In the genomic region with DNA sequence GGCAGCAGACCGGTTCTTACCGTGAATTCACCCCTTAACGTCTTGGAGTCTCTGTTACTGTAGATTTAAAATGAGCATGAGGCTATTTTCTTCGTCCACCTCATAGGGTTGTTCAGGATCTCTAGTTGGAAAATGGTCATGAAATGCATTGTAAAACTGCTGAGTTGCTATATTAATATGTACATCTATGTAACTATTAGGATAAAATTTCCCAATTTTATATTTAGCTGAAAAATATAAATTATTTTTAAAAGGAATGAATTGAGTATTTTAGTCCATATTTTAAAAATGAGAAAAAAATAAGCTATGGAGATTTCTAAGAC, we compare ENCODE assay signal across 23 cellular contexts.
A peak's percentile ranks its signal among the peaks of the same experiment; 100 is the strongest.
DNase-seq lines count a peak whose midpoint lies in the region; ATAC-seq, FAIRE-seq and TF ChIP-seq lines count a peak whose summit lies in the region.
"Had no signal": no experiment of that assay in that cellular context is flagged by ENCODE, and none has a peak within 500 bp of the region (broad histone marks: within the 10 kb centered on the region; RNA-seq: fewer than 3 reads in every experiment).

No MANE protein-coding gene starts in this region.

- WGBS in HepG2 (ENCODE audit: low lambda C conversion rate), result 4% methylated on average over 4 of the region's 4 CpGs
- WGBS in right lobe of liver (ENCODE audit: insufficient coverage, low coverage, low lambda C conversion rate, missing lambda C conversion rate), result 44% methylated on average over 4 of the region's 4 CpGs

- H3K9ac ChIP-seq in HepG2 (ENCODE audit: insufficient read depth, low read depth, low read length), result no peak overlapping the region
- no peak overlapping the region for H3K9ac ChIP-seq in neural progenitor cell
- H3K9ac ChIP-seq: BLaER1 treated with 17β-estradiol and CSF1 and Interleukin-3, amounts not matched to agents 10 nM and 100 nM had no signal

- H4K20me1 ChIP-seq in HepG2 (ENCODE audit: insufficient read depth, low read length), result no peaks in the 10 kb centered on the region
- no peaks in the 10 kb centered on the region for H4K20me1 ChIP-seq in neural progenitor cell (ENCODE audit: low read depth)
- H4K20me1 ChIP-seq: BLaER1 treated with 17β-estradiol and CSF1 and Interleukin-3, amounts not matched to agents 10 nM and 100 nM had no signal

- DNase-seq in HepG2 (ENCODE audit: low spot score) (no peak), right lobe of liver (no peak), left lung (no peak), neural progenitor cell (ENCODE audit: low spot score) (no peak), Ammon's horn (ENCODE audit: low spot score) (no peak), DMS79 (lab: John Stamatoyannopoulos, UW) (no peak), germinal center (ENCODE audit: low spot score) (no peak)
- DNase-seq: ACHN; Caco-2; Calu3; CD4-positive, alpha-beta T cell; CD8-positive, alpha-beta T cell; DND-41; EL; GDM1 had no signal

- TF ChIP-seq EP300 in HepG2 (IDR thresholded peaks at IDR 0.05; ENCODE audit: low read depth in 2 of 2, low read length in 2 of 2), result no peak
- TF ChIP-seq EP300 in HepG2 (CRISPR knock-in tag; IDR thresholded peaks at IDR 0.05; ENCODE audit: borderline replicate concordance), result no peak

- H3F3A ChIP-seq in neural progenitor cell (ENCODE audit: low read depth), result no peaks in the 10 kb centered on the region

- TF ChIP-seq POLR2A in HepG2 (IDR thresholded peaks at IDR 0.05; ENCODE audit: insufficient read depth in 1 of 2, low read depth in 2 of 2, low read length in 2 of 2) (no peak), right lobe of liver (IDR thresholded peaks at IDR 0.05) (no peak)

- H3K4me1 ChIP-seq in HepG2 (ENCODE audit: insufficient read depth, low read length) (no peaks in the 10 kb centered on the region), right lobe of liver (no peaks in the 10 kb centered on the region), left lung (peaks cover 7 to 14% of the 10 kb centered on the region in 2 donors), neural progenitor cell (no peaks in the 10 kb centered on the region)
- H3K4me1 ChIP-seq: Caco-2 had no signal

- TF ChIP-seq CTCF in HepG2 (CRISPR knock-in tag; IDR thresholded peaks at IDR 0.05), result no peak
- TF ChIP-seq CTCF in right lobe of liver (IDR thresholded peaks at IDR 0.05), result no peak
- TF ChIP-seq CTCF in left lung (IDR thresholded peaks at IDR 0.05), result no peak
- TF ChIP-seq CTCF in neural progenitor cell (IDR thresholded peaks at IDR 0.05), result no peak

- H3K4me3 Mint-ChIP-seq in neural progenitor cell, result no peak overlapping the region
- H3K4me3 Mint-ChIP-seq: B cell; CD4-positive, alpha-beta T cell; CD8-positive, alpha-beta T cell had no signal

- no peak for TF ChIP-seq RAD21 in HepG2 (CRISPR knock-in tag; IDR thresholded peaks at IDR 0.05)

- BruUV-seq in HepG2 (replicated peaks; lab: Mats Ljungman, UMichigan), result no TSS peak

- in situ Hi-C loops in HepG2 (cut with HindIII; ENCODE audit: extremely low pct_ligation_motif_present, low pct_unique_long_range_greater_than_20kb), result no loop called here

- H3K79me2 ChIP-seq in HepG2 (ENCODE audit: insufficient read depth, low read length), result no peaks in the 10 kb centered on the region
- no peaks in the 10 kb centered on the region for H3K79me2 ChIP-seq in neural progenitor cell (ENCODE audit: low read depth)

- no peaks in the 10 kb centered on the region for H3K27me3 Mint-ChIP-seq in neural progenitor cell (ENCODE audit: insufficient read depth, low read depth)
- H3K27me3 Mint-ChIP-seq: B cell; CD4-positive, alpha-beta T cell had no signal

- POLR2A ChIA-PET in HepG2 (lab: Yijun Ruan, JAX), result no interaction called here

- intact Hi-C loops in HepG2 (cut with micrococcal nuclease; ENCODE audit: unreplicated experiment), result no loop called here
- intact Hi-C loops in right lobe of liver (cut with DNase I), result no loop called here
- intact Hi-C loops in left lung (cut with DNase I), result no loop called here

- no peaks in the 10 kb centered on the region for H3K9me3 Mint-ChIP-seq in neural progenitor cell

- H3K27me3 ChIP-seq in HepG2 (ENCODE audit: control insufficient read depth in 1 of 2, insufficient read depth in 2 of 2, low read length in 2 of 2) (no peaks in the 10 kb centered on the region), right lobe of liver (no peaks in the 10 kb centered on the region), left lung (no peaks in the 10 kb centered on the region), neural progenitor cell (no peaks in the 10 kb centered on the region)
- H3K27me3 ChIP-seq: BLaER1 treated with 17β-estradiol and CSF1 and Interleukin-3, amounts not matched to agents 10 nM and 100 nM had no signal

- H3K27ac ChIP-seq in HepG2 (ENCODE audit: extremely low read length, insufficient read depth, low read length) (no peak overlapping the region), right lobe of liver (no peak overlapping the region), left lung (peak overlapping the region; percentile 15 to 30), neural progenitor cell (no peak overlapping the region)
- H3K27ac ChIP-seq: 22Rv1, C4-2B had no signal

- no peak overlapping the region for H3K27ac Mint-ChIP-seq in neural progenitor cell
- H3K27ac Mint-ChIP-seq: B cell; CD4-positive, alpha-beta T cell; CD8-positive, alpha-beta T cell had no signal

- CTCF ChIA-PET in HepG2 (lab: Yijun Ruan, JAX; ENCODE audit: low intra/inter-chr PET ratio, low total read pairs), result no interaction called here

- ATAC-seq in HepG2 (no peak), right lobe of liver (no peak), left lung (peak; percentile 51)
- ATAC-seq: CD8-positive, alpha-beta T cell; GM12878 had no signal

- FAIRE-seq in HepG2 (lab: Jason Lieb, UNC), result no peak
- FAIRE-seq: D721Med, GM12878, GM12892, GM18507 had no signal

- no peaks in the 10 kb centered on the region for H3K36me3 ChIP-seq in HepG2 (replicated peaks in 1 of 2; ENCODE audit: control insufficient read depth in 1 of 2, insufficient read depth in 2 of 2, low read length in 2 of 2)
- no peaks in the 10 kb centered on the region for H3K36me3 ChIP-seq in right lobe of liver
- H3K36me3 ChIP-seq in left lung, result no peaks in the 10 kb centered on the region
- no peaks in the 10 kb centered on the region for H3K36me3 ChIP-seq in neural progenitor cell
- H3K36me3 ChIP-seq: BLaER1 treated with 17β-estradiol and CSF1 and Interleukin-3, amounts not matched to agents 10 nM and 100 nM had no signal

- H3K4me2 ChIP-seq in HepG2 (ENCODE audit: low read depth, low read length) (no peak overlapping the region), neural progenitor cell (no peak overlapping the region)

- no peak overlapping the region for H2AFZ ChIP-seq in HepG2 (ENCODE audit: low read length)
- peak overlapping the region; percentile 35 for H2AFZ ChIP-seq in neural progenitor cell (replicated peaks)

- no peak overlapping the region for H3K4me3 ChIP-seq in HepG2 (replicated peaks in 1 of 3; ENCODE audit: insufficient read depth in 1 of 3, low read depth in 2 of 3, low read length in 3 of 3)
- H3K4me3 ChIP-seq in right lobe of liver, result no peak overlapping the region
- H3K4me3 ChIP-seq in left lung, result no peak overlapping the region
- H3K4me3 ChIP-seq in neural progenitor cell, result no peak overlapping the region
- H3K4me3 ChIP-seq: BLaER1 treated with 17β-estradiol and CSF1 and Interleukin-3, amounts not matched to agents 10 nM and 100 nM; GM12878 had no signal

- no peaks in the 10 kb centered on the region for H3K36me3 Mint-ChIP-seq in neural progenitor cell
- H3K36me3 Mint-ChIP-seq: CD8-positive, alpha-beta T cell had no signal

- no peaks in the 10 kb centered on the region for H3K9me3 ChIP-seq in HepG2 (ENCODE audit: low read length)
- no peaks in the 10 kb centered on the region for H3K9me3 ChIP-seq in right lobe of liver
- no peaks in the 10 kb centered on the region for H3K9me3 ChIP-seq in left lung
- no peaks in the 10 kb centered on the region for H3K9me3 ChIP-seq in neural progenitor cell (ENCODE audit: low read depth)
- H3K9me3 ChIP-seq: Caco-2 had no signal

- H3K4me1 Mint-ChIP-seq in neural progenitor cell, result peaks cover 2% of the 10 kb centered on the region
- H3K4me1 Mint-ChIP-seq: B cell had no signal

TF ChIP-seq in HepG2, 621 proteins besides CTCF, POLR2A, EP300 and RAD21:
- peak; percentile 28 to 60; a peak in 3 of 4 replicates for TF ChIP-seq MAFK (conservative IDR thresholded peaks at IDR 0.05 in 1 of 2, IDR thresholded peaks at IDR 0.05 in 1 of 2; ENCODE audit: low read length in 2 of 2)
- TF ChIP-seq NAIF1 (CRISPR knock-in tag; IDR thresholded peaks at IDR 0.05; ENCODE audit: borderline replicate concordance), result no peak

Comparison
In these comparisons a context has a peak if more than half of its experiments do, and no peak if none do; other contexts are left out.
1. H3K27ac ChIP-seq: peak in left lung (2 of 2); none in HepG2 (single experiment), right lobe of liver (0 of 3) and neural progenitor cell (single experiment).